9 cellular contexts compared by ENCODE assay signal in genomic region chr1:53485478-53486394, GRCh38. TPM values are rescaled to one million over a fixed set of nuclear protein-coding genes. Genes with fewer than 3 reads are reported as not detected.
DNase-seq lines count a peak whose midpoint lies in the region; ATAC-seq and TF ChIP-seq lines count a peak whose summit lies in the region.
"Had no signal": no experiment of that assay in that cellular context is flagged by ENCODE, and none has a peak within 500 bp of the region (broad histone marks: within the 10 kb centered on the region; RNA-seq: fewer than 3 reads in every experiment).

No MANE protein-coding gene starts in this region.

- TF ChIP-seq CTCF in GM20000 (IDR thresholded peaks at IDR 0.05; ENCODE audit: extremely low read depth, missing control alignments) = peak; percentile 91

- peak; percentile 67 for DNase-seq in ACHN
- DNase-seq in GM20000 (ENCODE audit: low spot score) = peak; percentile 79
- peak; percentile 92 for DNase-seq in NCI-H2227 treated with DMSO at 0.1 percent for 48 hours (lab: John Stamatoyannopoulos, UW)
- peak; percentile 18 for DNase-seq in activated CD4-positive, CD25-positive, alpha-beta regulatory T cell treated with anti-CD3 and anti-CD28 coated beads, Interleukin-2, amount 50 U/mL, for 16 hours (ENCODE audit: low read depth, low spot score)
- DNase-seq in central memory CD4-positive, alpha-beta T cell = peak; percentile 21
- DNase-seq in left lobe of liver (ENCODE audit: low spot score) = peak; percentile 69
- DNase-seq in stimulated activated CD4-positive, alpha-beta T cell treated with anti-CD3 and anti-CD28 coated beads, Interleukin-4, amount 100 ng/mL, for 48 hours (ENCODE audit: low read depth in 2 of 2) = peak; percentile 61 to 74

- in situ Hi-C loops in ACHN (cut with HindIII; ENCODE audit: low pct_ligation_motif_present, low pct_unique_long_range_greater_than_20kb, low sequenced_read_pairs) = no loop called here

- peak; percentile 95 for ATAC-seq in left lobe of liver
- no peak for ATAC-seq in HG02610 (IDR thresholded peaks at IDR 0.05; ENCODE audit: unreplicated experiment)

RNA-seq across cellular contexts. Expression of gene DMRTB1, which starts 26.5 kb away (rescaled TPM):
- not detected for total RNA-seq in left lobe of liver
- total RNA-seq: urinary bladder had no signal

Comparison
In these comparisons a context has a peak if more than half of its experiments do, and no peak if none do; other contexts are left out.
1. DNase-seq: peak in every context shown above with its lines; median percentile 92 in NCI-H2227 treated with DMSO at 0.1 percent for 48 hours; 79 in GM20000; 69 in left lobe of liver; 68 in stimulated activated CD4-positive, alpha-beta T cell treated with anti-CD3 and anti-CD28 coated beads, Interleukin-4, amount 100 ng/mL, for 48 hours; 67 in ACHN; 21 in central memory CD4-positive, alpha-beta T cell; 18 in activated CD4-positive, CD25-positive, alpha-beta regulatory T cell treated with anti-CD3 and anti-CD28 coated beads, Interleukin-2, amount 50 U/mL, for 16 hours.